In the genomic region with DNA sequence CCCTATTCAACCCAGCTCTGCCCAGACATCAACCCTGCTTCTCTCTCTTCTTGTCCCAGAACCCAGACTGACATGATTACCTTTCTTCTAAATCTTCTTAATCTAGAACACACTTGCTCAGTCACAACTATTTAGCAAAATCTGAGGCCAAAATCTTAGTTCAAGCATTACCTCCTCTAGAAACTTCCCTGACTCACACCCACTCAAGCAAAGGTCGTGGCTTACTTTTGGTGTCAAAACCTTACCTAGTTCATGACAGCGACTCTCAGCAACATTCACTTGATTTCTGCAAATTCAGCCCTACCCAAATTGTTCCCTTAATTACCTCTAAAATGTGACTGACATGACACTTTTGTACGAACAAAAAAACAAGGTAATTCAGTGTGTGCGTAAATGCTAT, we compare ENCODE assay signal across 21 cellular contexts.
DNase-seq lines count a peak whose midpoint lies in the region; ATAC-seq, FAIRE-seq and TF ChIP-seq lines count a peak whose summit lies in the region.
"Had no signal": no experiment of that assay in that cellular context is flagged by ENCODE, and none has a peak within 500 bp of the region (broad histone marks: within the 10 kb centered on the region; RNA-seq: fewer than 3 reads in every experiment).

No MANE protein-coding gene starts in this region.

- 81 to 83% methylated on average over 4 of the region's 4 CpGs for WGBS in GM23248 (ENCODE audit: low coverage in 1 of 2, low lambda C conversion rate in 2 of 2, missing lambda C conversion rate in 2 of 2), 2 experiments
- WGBS in body of pancreas, 2 donors = 96 to 98% methylated on average over 4 of the region's 4 CpGs
- WGBS in mesenchymal stem cell = 89% methylated on average over 4 of the region's 4 CpGs
- 97 to 98% (median 98%) methylated on average over 4 of the region's 4 CpGs for WGBS in psoas muscle, 3 donors
- WGBS in prostate gland = 98% methylated on average over 4 of the region's 4 CpGs

- no peaks in the 10 kb centered on the region for H4K20me1 ChIP-seq in GM23248 (ENCODE audit: insufficient read depth)

- H3K9ac ChIP-seq in GM23248 (no peak overlapping the region), mesenchymal stem cell (ENCODE audit: low read length) (no peak overlapping the region), skeletal muscle satellite cell (ENCODE audit: low read depth, low read length) (peak overlapping the region; percentile 13)

- intact Hi-C loops in body of pancreas (cut with DNase I) (no loop called here), psoas muscle (cut with DNase I) (no loop called here), prostate gland (cut with DNase I) (no loop called here)

- no peak overlapping the region; the same call in 1 of the 2 replicates for H2AFZ ChIP-seq in GM23248
- no peak overlapping the region for H2AFZ ChIP-seq in mesenchymal stem cell (ENCODE audit: low read depth, low read length)

- no peaks in the 10 kb centered on the region for H3K79me1 ChIP-seq in mesenchymal stem cell (replicated peaks; ENCODE audit: low read length, poor library complexity, severe bottlenecking)

- H2BK120ac ChIP-seq in mesenchymal stem cell (ENCODE audit: low read depth, low read length) = peak overlapping the region; percentile 93

- H3K27ac ChIP-seq in GM23248 (peak overlapping the region; percentile 61), body of pancreas (peak overlapping the region; percentile 84 to 90 (median 89)), mesenchymal stem cell (ENCODE audit: low read length, poor library complexity, severe bottlenecking) (peak overlapping the region; percentile 95), psoas muscle (no peak overlapping the region), prostate gland (no peak overlapping the region)
- H3K27ac ChIP-seq: colonic mucosa, vagina, VCaP had no signal

- peaks cover 54% of the 10 kb centered on the region for H3K4me1 ChIP-seq in GM23248 (ENCODE audit: insufficient read depth)
- peaks cover 44% of the 10 kb centered on the region for H3K4me1 ChIP-seq in body of pancreas
- H3K4me1 ChIP-seq in mesenchymal stem cell (ENCODE audit: control insufficient read depth, insufficient read depth, low read depth, low read length) = peaks cover 16% of the 10 kb centered on the region
- peaks cover 42% of the 10 kb centered on the region for H3K4me1 ChIP-seq in skeletal muscle satellite cell (ENCODE audit: control insufficient read depth, insufficient read depth, low read length)
- peaks cover 5% of the 10 kb centered on the region for H3K4me1 ChIP-seq in psoas muscle
- no peaks in the 10 kb centered on the region for H3K4me1 ChIP-seq in prostate gland (replicated peaks)
- H3K4me1 ChIP-seq: colonic mucosa had no signal

- H3K9me3 ChIP-seq in GM23248 (ENCODE audit: low read depth) = no peaks in the 10 kb centered on the region
- no peaks in the 10 kb centered on the region for H3K9me3 ChIP-seq in body of pancreas
- H3K9me3 ChIP-seq in mesenchymal stem cell (ENCODE audit: control insufficient read depth, low read length) = no peaks in the 10 kb centered on the region
- no peaks in the 10 kb centered on the region for H3K9me3 ChIP-seq in skeletal muscle satellite cell (replicated peaks; ENCODE audit: low read length)
- H3K9me3 ChIP-seq in psoas muscle = no peaks in the 10 kb centered on the region
- H3K9me3 ChIP-seq in prostate gland = no peaks in the 10 kb centered on the region
- H3K9me3 ChIP-seq: ascending aorta, colonic mucosa, vagina had no signal

- H3K4me2 ChIP-seq in GM23248 (ENCODE audit: unreplicated experiment) (peak overlapping the region; percentile 66), mesenchymal stem cell (ENCODE audit: low read length, poor library complexity, severe bottlenecking) (no peak overlapping the region), skeletal muscle satellite cell (ENCODE audit: low read length) (peak overlapping the region; percentile 57)

- H3K79me2 ChIP-seq in GM23248 (ENCODE audit: insufficient read depth) = no peaks in the 10 kb centered on the region

- no peak overlapping the region for H4K8ac ChIP-seq in mesenchymal stem cell (ENCODE audit: low read length)

- peak overlapping the region; percentile 55 to 84 for H3K4ac ChIP-seq in mesenchymal stem cell (ENCODE audit: low read depth in 1 of 2, low read length in 2 of 2)

- no peak for FAIRE-seq in GM12891 (lab: Jason Lieb, UNC)

- DNase-seq in GM23248 = peak; percentile 21
- DNase-seq in body of pancreas = no peak
- no peak for DNase-seq in mesenchymal stem cell
- no peak for DNase-seq in psoas muscle
- DNase-seq in GM12891 (ENCODE audit: insufficient read length, low spot score) = no peak
- DNase-seq in prostate gland (ENCODE audit: low spot score) = no peak
- DNase-seq: activated CD4-positive, alpha-beta T cell treated with anti-CD3 and anti-CD28 coated beads, Interleukin-2, amount 50 U/mL, for 48 hours; activated naive CD4-positive, alpha-beta T cell treated with anti-CD3 and anti-CD28 coated beads, Interleukin-2, amount 50 U/mL, for 16 hours; activated T-cell treated with anti-CD3 and anti-CD28 coated beads, Interleukin-2, amount 50 U/mL, for 24 hours; colonic mucosa; DND-41; naive thymus-derived CD4-positive, alpha-beta T cell; NCI-H1930; NCI-H446 treated with DMSO at 0.1 percent for 48 hours; stimulated activated naive CD8-positive, alpha-beta T cell treated with anti-CD3 and anti-CD28 coated beads, Interleukin-15, Interleukin-2, amounts not matched to agents 100 U/mL and 50 U/mL, for 24 hours; T-helper 1 cell had no signal

- no peaks in the 10 kb centered on the region for H3K9me2 ChIP-seq in GM23248 (ENCODE audit: insufficient read depth)

- H2BK5ac ChIP-seq in mesenchymal stem cell (ENCODE audit: low read depth, low read length, poor library complexity, severe bottlenecking) = peak overlapping the region; percentile 88

- H3K23ac ChIP-seq in mesenchymal stem cell (ENCODE audit: low read length in 2 of 2) = no peak overlapping the region

- H3K36me3 ChIP-seq in GM23248 (ENCODE audit: low read depth) (no peaks in the 10 kb centered on the region), body of pancreas (replicated peaks in 1 of 2; ENCODE audit: insufficient read depth in 1 of 2, low read depth in 2 of 2) (no peaks in the 10 kb centered on the region), mesenchymal stem cell (ENCODE audit: control insufficient read depth in 1 of 2, insufficient read depth in 2 of 2, low read depth in 1 of 2, low read length in 2 of 2) (no peaks in the 10 kb centered on the region), skeletal muscle satellite cell (ENCODE audit: insufficient read depth, low read length) (no peaks in the 10 kb centered on the region), psoas muscle (ENCODE audit: insufficient read depth in 1 of 2, low read depth in 1 of 2) (no peaks in the 10 kb centered on the region), prostate gland (no peaks in the 10 kb centered on the region)
- H3K36me3 ChIP-seq: ascending aorta, colonic mucosa, vagina had no signal

- no peak overlapping the region for H2BK15ac ChIP-seq in mesenchymal stem cell (ENCODE audit: low read depth, poor library complexity, severe bottlenecking)

- peak overlapping the region; percentile 81 to 94 for H3K18ac ChIP-seq in mesenchymal stem cell (ENCODE audit: low read depth in 1 of 2, low read length in 2 of 2)

- H2AK5ac ChIP-seq in mesenchymal stem cell (ENCODE audit: low read length, severe bottlenecking) = peak overlapping the region; percentile 98

- ATAC-seq in body of pancreas (no peak), psoas muscle (no peak), HG03095 (IDR thresholded peaks at IDR 0.05; ENCODE audit: unreplicated experiment) (no peak)
- ATAC-seq: naive thymus-derived CD4-positive, alpha-beta T cell; stimulated activated naive CD8-positive, alpha-beta T cell treated with anti-CD3 and anti-CD28 coated beads, Interleukin-15, Interleukin-2, amounts not matched to agents 100 U/mL and 50 U/mL, for 24 hours had no signal

- H4K91ac ChIP-seq in mesenchymal stem cell (ENCODE audit: low read length) = peak overlapping the region; percentile 21

- TF ChIP-seq POLR2A in body of pancreas (IDR thresholded peaks at IDR 0.05) (no peak), GM12891 (IDR thresholded peaks at IDR 0.05; ENCODE audit: low read depth, low read length) (no peak), prostate gland (IDR thresholded peaks at IDR 0.05) (no peak)

- in situ Hi-C loops in GM23248 (cut with MboI) = no loop called here

- no peak overlapping the region for H3K14ac ChIP-seq in mesenchymal stem cell (ENCODE audit: low read length in 2 of 2)

- TF ChIP-seq CTCF in body of pancreas (IDR thresholded peaks at IDR 0.05) (no peak), psoas muscle (IDR thresholded peaks at IDR 0.05) (no peak), prostate gland (IDR thresholded peaks at IDR 0.05) (no peak)

- no peak overlapping the region for H3K4me3 ChIP-seq in GM23248
- no peak overlapping the region for H3K4me3 ChIP-seq in body of pancreas
- no peak overlapping the region for H3K4me3 ChIP-seq in mesenchymal stem cell (ENCODE audit: insufficient read depth in 1 of 2, low read depth in 1 of 2, low read length in 2 of 2)
- H3K4me3 ChIP-seq in skeletal muscle satellite cell (ENCODE audit: low read length) = peak overlapping the region; percentile 10
- H3K4me3 ChIP-seq in psoas muscle = no peak overlapping the region
- H3K4me3 ChIP-seq in prostate gland = no peak overlapping the region
- H3K4me3 ChIP-seq: ascending aorta, colonic mucosa, vagina had no signal

- H3K27me3 ChIP-seq in GM23248 (replicated peaks; ENCODE audit: insufficient read depth) (no peaks in the 10 kb centered on the region), body of pancreas (no peaks in the 10 kb centered on the region), mesenchymal stem cell (ENCODE audit: control insufficient read depth in 1 of 2, insufficient read depth in 1 of 2, low read length in 2 of 2) (peaks cover 0 to 22% of the 10 kb centered on the region in 2 experiments), skeletal muscle satellite cell (ENCODE audit: control insufficient read depth, insufficient read depth, low read length) (no peaks in the 10 kb centered on the region), psoas muscle (ENCODE audit: insufficient read depth in 3 of 3, low read length in 2 of 3) (no peaks in the 10 kb centered on the region), prostate gland (replicated peaks; ENCODE audit: insufficient read depth) (no peaks in the 10 kb centered on the region)
- H3K27me3 ChIP-seq: ascending aorta, colonic mucosa, vagina had no signal

- peak overlapping the region; percentile 81 to 99 for H2BK12ac ChIP-seq in mesenchymal stem cell (ENCODE audit: low read length in 2 of 2)

- H3F3A ChIP-seq in GM23248 (ENCODE audit: insufficient read depth) = peaks cover 34% of the 10 kb centered on the region; the same call in 1 of the 2 replicates

TF ChIP-seq in GM12891, 5 proteins besides CTCF, POLR2A, EP300 and RAD21:
- TF ChIP-seq POLR2AphosphoS5 (IDR thresholded peaks at IDR 0.05; ENCODE audit: low read depth, low read length) (no peak), SPI1 (IDR thresholded peaks at IDR 0.05; ENCODE audit: low read depth, low read length) (no peak)

Comparison
In these comparisons a context has a peak if more than half of its experiments do, and no peak if none do; other contexts are left out.
1. H3K27ac ChIP-seq: peak in GM23248 (single experiment), body of pancreas (4 of 4) and mesenchymal stem cell (single experiment); none in psoas muscle (single experiment) and prostate gland (0 of 2).